Comparison of ENCODE assay signal across 8 cellular contexts in genomic region chr11:121112498-121113455, GRCh38. TPM values are rescaled to one million over a fixed set of nuclear protein-coding genes. Genes with fewer than 3 reads are reported as not detected.
A peak's percentile ranks its signal among the peaks of the same experiment; 100 is the strongest.
DNase-seq lines count a peak whose midpoint lies in the region; ATAC-seq and TF ChIP-seq lines count a peak whose summit lies in the region.

No MANE protein-coding gene starts in this region.

- no peaks in the 10 kb centered on the region for H4K20me1 ChIP-seq in BLaER1

- peaks cover 0 to 7% (median 3%) of the 10 kb centered on the region in 3 donors for H3K4me1 Mint-ChIP-seq in T-cell
- peaks cover 5 to 9% of the 10 kb centered on the region in 2 donors for H3K4me1 Mint-ChIP-seq in stimulated activated naive B cell treated with anti-CD40 and anti-IgM and Interleukin-4, amounts not matched to agents 10 μg/mL and 1 μg/mL and 100 μg/mL, for 72 hours

- DNase-seq in GM19240 (ENCODE audit: insufficient read length, low spot score) (peak; percentile 27), NCI-H1417 treated with DMSO at 0.1 percent for 48 hours (lab: John Stamatoyannopoulos, UW) (peak; percentile 55), T-cell (peak in 17 of 34 experiments; percentile 2 to 27 (median 8)), dermis microvascular lymphatic vessel endothelial cell (ENCODE audit: low read depth in 2 of 2) (peak; percentile 18 to 64), lower lobe of right lung (peak; percentile 69)
- peak; percentile 4 for DNase-seq in stimulated activated naive B cell treated with anti-CD40 and anti-IgM and Interleukin-4, amounts not matched to agents 10 μg/mL and 1 μg/mL and 100 μg/mL, for 72 hours

- ATAC-seq in T-cell (replicated peaks in 1 of 4) = peak; percentile 48 to 57 (median 50)
- peak; percentile 88 to 93 for ATAC-seq in lower lobe of right lung
- peak; percentile 73 to 81 for ATAC-seq in stimulated activated naive B cell treated with anti-CD40 and anti-IgM and Interleukin-4, amounts not matched to agents 10 μg/mL and 1 μg/mL and 100 μg/mL, for 72 hours (replicated peaks)
- no peak for ATAC-seq in GM21528 (IDR thresholded peaks at IDR 0.05; ENCODE audit: low FRiP score, unreplicated experiment)

- peak; percentile 62 for TF ChIP-seq CTCF in lower lobe of right lung (IDR thresholded peaks at IDR 0.05)

- H3K9ac ChIP-seq in BLaER1 = 0 out of 2 replicates have a peak overlapping the region, but pooled peaks have one; percentile 19

- H3K4me1 ChIP-seq in BLaER1 = peaks cover 17% of the 10 kb centered on the region
- peaks cover 11% of the 10 kb centered on the region for H3K4me1 ChIP-seq in lower lobe of right lung

- no peak overlapping the region for H3K27ac Mint-ChIP-seq in T-cell
- no peak overlapping the region for H3K27ac Mint-ChIP-seq in stimulated activated naive B cell treated with anti-CD40 and anti-IgM and Interleukin-4, amounts not matched to agents 10 μg/mL and 1 μg/mL and 100 μg/mL, for 72 hours

- H3K4me3 ChIP-seq in BLaER1 = no peak overlapping the region
- no peak overlapping the region for H3K4me3 ChIP-seq in lower lobe of right lung

- POLR2A ChIA-PET in T-cell (lab: Charles Lee) = no interaction called here

- no peak overlapping the region for H3K27ac ChIP-seq in BLaER1
- no peak overlapping the region for H3K27ac ChIP-seq in lower lobe of right lung

- peak overlapping the region; percentile 67 for H3K4me2 ChIP-seq in BLaER1

- no peaks in the 10 kb centered on the region for H3K36me3 Mint-ChIP-seq in T-cell
- peaks cover 0 to 2% of the 10 kb centered on the region in 2 donors for H3K36me3 Mint-ChIP-seq in stimulated activated naive B cell treated with anti-CD40 and anti-IgM and Interleukin-4, amounts not matched to agents 10 μg/mL and 1 μg/mL and 100 μg/mL, for 72 hours

- H3K4me3 Mint-ChIP-seq in T-cell = no peak overlapping the region
- no peak overlapping the region for H3K4me3 Mint-ChIP-seq in stimulated activated naive B cell treated with anti-CD40 and anti-IgM and Interleukin-4, amounts not matched to agents 10 μg/mL and 1 μg/mL and 100 μg/mL, for 72 hours

- H3K36me3 ChIP-seq in BLaER1 = no peaks in the 10 kb centered on the region
- H3K36me3 ChIP-seq in lower lobe of right lung = no peaks in the 10 kb centered on the region

- H3K27me3 Mint-ChIP-seq in T-cell = peaks cover 7 to 13% of the 10 kb centered on the region in 2 donors
- peaks cover 44 to 54% of the 10 kb centered on the region in 2 donors for H3K27me3 Mint-ChIP-seq in stimulated activated naive B cell treated with anti-CD40 and anti-IgM and Interleukin-4, amounts not matched to agents 10 μg/mL and 1 μg/mL and 100 μg/mL, for 72 hours

- H3K9me3 ChIP-seq in BLaER1 (no peaks in the 10 kb centered on the region), lower lobe of right lung (no peaks in the 10 kb centered on the region)

- CTCF ChIA-PET in T-cell (lab: Charles Lee) = no interaction called here

- H3K9me3 Mint-ChIP-seq in T-cell = no peaks in the 10 kb centered on the region
- no peaks in the 10 kb centered on the region for H3K9me3 Mint-ChIP-seq in stimulated activated naive B cell treated with anti-CD40 and anti-IgM and Interleukin-4, amounts not matched to agents 10 μg/mL and 1 μg/mL and 100 μg/mL, for 72 hours

- H3K27me3 ChIP-seq in BLaER1 = no peaks in the 10 kb centered on the region
- no peaks in the 10 kb centered on the region for H3K27me3 ChIP-seq in lower lobe of right lung (ENCODE audit: low read depth)

- intact Hi-C loops in lower lobe of right lung (cut with DNase I) = no loop called here

RNA-seq across cellular contexts. Expression of gene TECTA, which starts 11.7 kb away (rescaled TPM):
- under 1 TPM; 0.30 to 0.60 (median 0.50) TPM for total RNA-seq in T-cell
- total RNA-seq in dermis microvascular lymphatic vessel endothelial cell = 0.26 and 0.63 TPM in 2 replicates
- total RNA-seq in lower lobe of right lung = 0.59 TPM
